In genomic region chr16:15434425-15435215, GRCh38 we compare ENCODE assay signal across 8 cellular contexts. TPM values are rescaled to one million over a fixed set of nuclear protein-coding genes. Genes with fewer than 3 reads are reported as not detected.
DNase-seq lines count a peak whose midpoint lies in the region; ATAC-seq and TF ChIP-seq lines count a peak whose summit lies in the region.

Gene BMERB1 (plus strand): TSS chr16:15434588. CDS start chr16:15434654, 66 bp downstream.

- no peak within 1 kb of the TSS for H2AFZ ChIP-seq in PC-9

- TF ChIP-seq CTCF in GM06990 (IDR thresholded peaks at IDR 0.05; ENCODE audit: insufficient read depth, low read length, poor library complexity, severe bottlenecking) (no peak), PC-9 (conservative IDR thresholded peaks at IDR 0.05) (no peak), foreskin fibroblast (IDR thresholded peaks at IDR 0.05; ENCODE audit: low read depth, low read length) (no peak), natural killer cell (IDR thresholded peaks at IDR 0.05) (no peak), GM10248 (IDR thresholded peaks at IDR 0.05; ENCODE audit: control extremely low read depth, extremely low read depth, low read depth, missing control alignments) (no peak)

- no peaks in the 10 kb centered on the region; the same call in 1 of the 2 replicates for H3K27me3 ChIP-seq in GM06990 (replicated peaks; ENCODE audit: control insufficient read depth, insufficient read depth, low read length)
- no peaks in the 10 kb centered on the region for H3K27me3 ChIP-seq in PC-9 (ENCODE audit: insufficient read depth, low read depth)

- H3K4me1 Mint-ChIP-seq in natural killer cell, result peaks cover 17 to 20% of the 10 kb centered on the region in 2 donors
- peaks cover 5 to 22% of the 10 kb centered on the region in 2 donors for H3K4me1 Mint-ChIP-seq in stimulated activated naive B cell treated with anti-CD40 and anti-IgM and Interleukin-4, amounts not matched to agents 10 μg/mL and 1 μg/mL and 100 μg/mL, for 72 hours

- H4K20me1 ChIP-seq in PC-9 (ENCODE audit: insufficient read depth), result no peaks in the 10 kb centered on the region

- peak within 1 kb of the TSS; percentile 78 for H3K4me3 Mint-ChIP-seq in natural killer cell
- peak within 1 kb of the TSS; percentile 91 to 96 for H3K4me3 Mint-ChIP-seq in stimulated activated naive B cell treated with anti-CD40 and anti-IgM and Interleukin-4, amounts not matched to agents 10 μg/mL and 1 μg/mL and 100 μg/mL, for 72 hours

- H3K36me3 Mint-ChIP-seq in natural killer cell, result no peaks in the 10 kb centered on the region
- H3K36me3 Mint-ChIP-seq in stimulated activated naive B cell treated with anti-CD40 and anti-IgM and Interleukin-4, amounts not matched to agents 10 μg/mL and 1 μg/mL and 100 μg/mL, for 72 hours, result peaks cover 0 to 2% of the 10 kb centered on the region in 2 donors

- peaks cover 8% of the 10 kb centered on the region for H3K4me1 ChIP-seq in PC-9 (replicated peaks; ENCODE audit: insufficient read depth)

- intact Hi-C loops in PC-9 (cut with micrococcal nuclease; ENCODE audit: unreplicated experiment) (no loop called here), natural killer cell (cut with micrococcal nuclease) (no loop called here)

- H3K4me3 ChIP-seq in GM06990 (replicated peaks; ENCODE audit: low read depth, low read length) (peak within 1 kb of the TSS; percentile 63), PC-9 (no peak within 1 kb of the TSS; the same call in 1 of the 2 replicates), foreskin fibroblast (ENCODE audit: low read depth in 1 of 2, low read length in 2 of 2) (peak within 1 kb of the TSS; percentile 96 to 99)

- 0 out of 2 replicates have a peak within 1 kb of the TSS, but pooled peaks have one; percentile 4 for H3K4me2 ChIP-seq in PC-9

- H3K79me2 ChIP-seq in PC-9 (ENCODE audit: low read depth), result no peaks in the 10 kb centered on the region

- H3K36me3 ChIP-seq in GM06990 (ENCODE audit: control insufficient read depth, insufficient read depth, low read length), result no peaks in the 10 kb centered on the region
- H3K36me3 ChIP-seq in PC-9 (ENCODE audit: low read depth), result no peaks in the 10 kb centered on the region

- H3K9me3 Mint-ChIP-seq in natural killer cell, result no peaks in the 10 kb centered on the region
- no peaks in the 10 kb centered on the region for H3K9me3 Mint-ChIP-seq in stimulated activated naive B cell treated with anti-CD40 and anti-IgM and Interleukin-4, amounts not matched to agents 10 μg/mL and 1 μg/mL and 100 μg/mL, for 72 hours

- no peak within 1 kb of the TSS for H3K27ac ChIP-seq in PC-9

- H3K9me3 ChIP-seq in PC-9 (ENCODE audit: insufficient read depth, low read depth), result no peaks in the 10 kb centered on the region

- H3K9me2 ChIP-seq in PC-9 (ENCODE audit: insufficient read depth), result no peaks in the 10 kb centered on the region

- H3F3A ChIP-seq in PC-9 (ENCODE audit: insufficient read depth, low read depth), result peaks cover 10% of the 10 kb centered on the region

- peak in 2 of 3 donors; percentile 68 to 69 for ATAC-seq in natural killer cell
- peak; percentile 92 to 93 for ATAC-seq in stimulated activated naive B cell treated with anti-CD40 and anti-IgM and Interleukin-4, amounts not matched to agents 10 μg/mL and 1 μg/mL and 100 μg/mL, for 72 hours (replicated peaks)
- no peak for ATAC-seq in HG03378 (IDR thresholded peaks at IDR 0.05; ENCODE audit: unreplicated experiment)

- DNase-seq in GM06990 (ENCODE audit: extremely low read depth, insufficient read length), result peak; percentile 6
- DNase-seq in PC-9, result peak in 1 of 2 experiments; percentile 32
- peak; percentile 57 for DNase-seq in activated naive CD4-positive, alpha-beta T cell treated with Interleukin-2 at 50 U/mL for 16 hours
- peak; percentile 72 to 93 for DNase-seq in foreskin fibroblast
- peak; percentile 19 for DNase-seq in natural killer cell
- DNase-seq in stimulated activated naive B cell treated with anti-CD40 and anti-IgM and Interleukin-4, amounts not matched to agents 10 μg/mL and 1 μg/mL and 100 μg/mL, for 72 hours, result peak; percentile 59
- DNase-seq in GM10248 (ENCODE audit: extremely low spot score), result no peak

- POLR2A ChIA-PET in PC-9 (lab: Charles Lee; ENCODE audit: unreplicated experiment) (interaction anchor here (0.7 kb wide), 1 partner anchor 341 kb away, joined by 3 read pairs; no protein-coding TSS in a partner anchor), GM10248 (lab: Yijun Ruan, JAX) (no interaction called here)

- CTCF ChIA-PET in PC-9 (lab: Charles Lee), result no interaction called here
- CTCF ChIA-PET in GM10248 (lab: Yijun Ruan, JAX), result interaction anchor here (1.4 kb wide), 1 partner anchor 10 kb away, joined by 5 read pairs; no protein-coding TSS in a partner anchor

- no TSS peak for BruUV-seq in PC-9 (replicated peaks; lab: Mats Ljungman, UMichigan)

- no peak within 1 kb of the TSS for H3K27ac Mint-ChIP-seq in natural killer cell
- H3K27ac Mint-ChIP-seq in stimulated activated naive B cell treated with anti-CD40 and anti-IgM and Interleukin-4, amounts not matched to agents 10 μg/mL and 1 μg/mL and 100 μg/mL, for 72 hours, result peak within 1 kb of the TSS; percentile 62

- H3K27me3 Mint-ChIP-seq in natural killer cell (ENCODE audit: low read depth in 2 of 2), result peaks cover 21 to 23% of the 10 kb centered on the region in 2 donors
- peaks cover 21 to 30% of the 10 kb centered on the region in 2 donors for H3K27me3 Mint-ChIP-seq in stimulated activated naive B cell treated with anti-CD40 and anti-IgM and Interleukin-4, amounts not matched to agents 10 μg/mL and 1 μg/mL and 100 μg/mL, for 72 hours

RNA-seq across cellular contexts. Expression of gene BMERB1, which starts in this region (rescaled TPM):
- total RNA-seq in PC-9 (2021), result 3.9 and 4.3 TPM in 2 replicates
- total RNA-seq in natural killer cell, result 1 to 10 TPM; 3.7 to 6.7 (median 4.5) TPM
